In genomic region chr10:33136271-33136670, GRCh38 we compare ENCODE assay signal across 1 cellular context.
TF ChIP-seq lines count a peak whose summit lies in the region.

No MANE protein-coding gene starts in this region.

TF ChIP-seq in GM23338, 12 proteins besides CTCF, POLR2A, EP300 and RAD21 (continued from another document):
- TF ChIP-seq REST (IDR thresholded peaks at IDR 0.05; ENCODE audit: unreplicated experiment), result no peak
